In genomic region chr6:143049611-143050010, GRCh38 we compare ENCODE assay signal across 34 cellular contexts.
"Had no signal": no experiment of that assay in that cellular context is flagged by ENCODE, and none has a peak within 500 bp of the region (broad histone marks: within the 10 kb centered on the region; RNA-seq: fewer than 3 reads in every experiment).

No MANE protein-coding gene starts in this region.

- H3K27me3 ChIP-seq: adrenal gland, ascending aorta, body of pancreas, breast epithelium, cardiac muscle cell had no signal

- H3K36me3 ChIP-seq: adrenal gland, ascending aorta, breast epithelium, cardiac muscle cell had no signal

- DNase-seq: activated effector memory CD4-positive, alpha-beta T cell treated with anti-CD3 and anti-CD28 coated beads, Interleukin-2, amount 50 U/mL, for 16 hours; activated effector memory CD4-positive, alpha-beta T cell treated with Interleukin-2 at 50 U/mL for 16 hours; activated gamma-delta T cell; activated gamma-delta T cell treated with Interleukin-2 at 50 U/mL for 16 hours; activated naive CD4-positive, alpha-beta T cell; activated naive CD4-positive, alpha-beta T cell treated with anti-CD3 and anti-CD28 coated beads for 36 hours; activated naive CD4-positive, alpha-beta T cell treated with anti-CD3 and anti-CD28 coated beads, Interleukin-2, amount 10 ng/mL, durations not matched to agents 7 days and 5 days; activated naive CD4-positive, alpha-beta T cell treated with anti-CD3 and anti-CD28 coated beads, Interleukin-2, amount 50 U/mL, for 16 hours; activated naive CD4-positive, alpha-beta T cell treated with Interleukin-2 at 50 U/mL for 16 hours; activated naive CD8-positive, alpha-beta T cell treated with anti-CD3 and anti-CD28 coated beads for 36 hours; activated naive CD8-positive, alpha-beta T cell treated with anti-CD3 and anti-CD28 coated beads, Interleukin-2, amount 10 ng/mL, durations not matched to agents 7 days and 5 days; activated naive CD8-positive, alpha-beta T cell treated with anti-CD3 and anti-CD28 coated beads, Interleukin-2, amount 50 U/mL, for 24 hours; activated T-cell treated with anti-CD3 and anti-CD28 coated beads for 4 hours; activated T-cell treated with anti-CD3 and anti-CD28 coated beads, Interleukin-2, amount 50 U/mL, for 1 hour; activated T-cell treated with anti-CD3 and anti-CD28 coated beads, Interleukin-2, amount 50 U/mL, for 24 hours; activated T-cell treated with anti-CD3 and anti-CD28 coated beads, Interleukin-2, amount 50 U/mL, for 4 hours; activated T-cell treated with anti-CD3 and anti-CD28 coated beads, Interleukin-2, amount 50 U/mL, for 48 hours; activated T-cell treated with anti-CD3 and anti-CD28 coated beads, Interleukin-2, amount 50 U/mL, for 72 hours; adrenal gland; amniotic stem cell; amygdala; anterior cingulate cortex; aorta; body of pancreas; caudate nucleus; central memory CD4-positive, alpha-beta T cell; cerebellar nuclear complex had no signal

- ATAC-seq: activated naive CD4-positive, alpha-beta T cell treated with anti-CD3 and anti-CD28 coated beads, Interleukin-2, amount 50 U/mL, for 72 hours; activated naive CD8-positive, alpha-beta T cell treated with anti-CD3 and anti-CD28 coated beads, Interleukin-2, amount 50 U/mL, for 24 hours; activated T-cell treated with anti-CD3 and anti-CD28 coated beads, Interleukin-2, amount 50 U/mL, for 4 hours; activated T-cell treated with anti-CD3 and anti-CD28 coated beads, Interleukin-2, amount 50 U/mL, for 72 hours; activated T-helper 17 cell treated with anti-CD3 and anti-CD28 coated beads, Interleukin-2, amount 50 U/mL, for 72 hours; body of pancreas had no signal

- FAIRE-seq: astrocyte, bronchial epithelial cell had no signal

- H3K27ac ChIP-seq: adrenal gland, ascending aorta, body of pancreas, breast epithelium, cardiac muscle cell had no signal

- H3K4me1 ChIP-seq: adrenal gland, ascending aorta, body of pancreas, breast epithelium had no signal

- H3K9me3 ChIP-seq: body of pancreas, breast epithelium had no signal

- H3K4me3 ChIP-seq: adrenal gland, ascending aorta, body of pancreas, breast epithelium, cardiac muscle cell had no signal
